In genomic region chr1:187072262-187073034, GRCh38 we compare ENCODE assay signal across 7 cellular contexts.
DNase-seq lines count a peak whose midpoint lies in the region; ATAC-seq and TF ChIP-seq lines count a peak whose summit lies in the region.
"Not testable (repeated sequence)": the region's sequence is repeated elsewhere in the genome, so short reads cannot be mapped to it uniquely, and the experiment has no call there.

No MANE protein-coding gene starts in this region.

- TF ChIP-seq POLR2A in erythroblast (IDR thresholded peaks at IDR 0.05; ENCODE audit: low read length), result not testable (repeated sequence)

- not testable (repeated sequence) for H3K9me3 Mint-ChIP-seq in activated T-cell treated with anti-CD3 and anti-CD28 coated beads, Interleukin-2, amount 50 U/mL, for 72 hours

- DNase-seq in RPMI7951 (ENCODE audit: low read depth), result peak; percentile 22
- peak; percentile 11 to 14 for DNase-seq in activated T-cell treated with anti-CD3 and anti-CD28 coated beads, Interleukin-2, amount 50 U/mL, for 72 hours
- DNase-seq in erythroblast (lab: John Stamatoyannopoulos, UW), result peak; percentile 30 to 35
- peak; percentile 13 for DNase-seq in renal cortical epithelial cell (ENCODE audit: low read depth)

- peak overlapping the region; percentile 93 for H3K27ac Mint-ChIP-seq in activated T-cell treated with anti-CD3 and anti-CD28 coated beads, Interleukin-2, amount 50 U/mL, for 72 hours

- H3K27me3 Mint-ChIP-seq in activated T-cell treated with anti-CD3 and anti-CD28 coated beads, Interleukin-2, amount 50 U/mL, for 72 hours (ENCODE audit: low read depth), result not testable (repeated sequence)

- ATAC-seq in GM18498 (IDR thresholded peaks at IDR 0.05; ENCODE audit: unreplicated experiment) (peak; percentile 73), GM21423 (IDR thresholded peaks at IDR 0.05; ENCODE audit: unreplicated experiment) (peak; percentile 59), HG03066 (IDR thresholded peaks at IDR 0.05; ENCODE audit: low read depth, unreplicated experiment) (peak; percentile 93)
- peak; percentile 55 to 65 for ATAC-seq in activated T-cell treated with anti-CD3 and anti-CD28 coated beads, Interleukin-2, amount 50 U/mL, for 72 hours (replicated peaks in 1 of 2)

- H3K36me3 Mint-ChIP-seq in activated T-cell treated with anti-CD3 and anti-CD28 coated beads, Interleukin-2, amount 50 U/mL, for 72 hours (ENCODE audit: insufficient read depth in 2 of 2), result not testable (repeated sequence)

- peak overlapping the region; percentile 83 to 86 for H3K4me3 Mint-ChIP-seq in activated T-cell treated with anti-CD3 and anti-CD28 coated beads, Interleukin-2, amount 50 U/mL, for 72 hours

- not testable (repeated sequence) for H3K4me1 Mint-ChIP-seq in activated T-cell treated with anti-CD3 and anti-CD28 coated beads, Interleukin-2, amount 50 U/mL, for 72 hours (ENCODE audit: low read depth)

Comparison
In these comparisons a context has a peak if more than half of its experiments do, and no peak if none do; other contexts are left out.
1. Peak in every context shown above with its lines: DNase-seq and ATAC-seq.